24 cellular contexts compared by ENCODE assay signal in genomic region chr2:203715744-203716143, GRCh38. TPM values are rescaled to one million over a fixed set of nuclear protein-coding genes. Genes with fewer than 3 reads are reported as not detected.
DNase-seq lines count a peak whose midpoint lies in the region; ATAC-seq and TF ChIP-seq lines count a peak whose summit lies in the region.
"Had no signal": no experiment of that assay in that cellular context is flagged by ENCODE, and none has a peak within 500 bp of the region (broad histone marks: within the 10 kb centered on the region; RNA-seq: fewer than 3 reads in every experiment).

No MANE protein-coding gene starts in this region.

- no peak for DNase-seq in activated naive CD4-positive, alpha-beta T cell treated with Interleukin-2 at 50 U/mL for 16 hours
- DNase-seq in T-cell (no peak), NCI-H1105 treated with DMSO at 0.1 percent for 48 hours (lab: John Stamatoyannopoulos, UW) (no peak), NCI-H1092 (lab: John Stamatoyannopoulos, UW) (no peak), dorsolateral prefrontal cortex (no peak)
- no peak for DNase-seq in activated naive CD8-positive, alpha-beta T cell treated with anti-CD3 and anti-CD28 coated beads, Interleukin-2, amount 50 U/mL, for 24 hours
- DNase-seq: activated CD8-positive, alpha-beta memory T cell treated with anti-CD3 and anti-CD28 coated beads, Interleukin-2, amount 50 U/mL, for 48 hours; GM23248; immature natural killer cell; left ventricle myocardium inferior; midbrain; NCI-H187 treated with DMSO at 0.1 percent for 48 hours; NCI-H446; nephron progenitor cell; stimulated activated CD4-positive, alpha-beta T cell treated with anti-CD3 and anti-CD28 coated beads, Interleukin-1b, Interleukin-23, amount 100 ng/mL, for 48 hours; stimulated activated naive B cell treated with anti-CD40 and anti-IgM and Interleukin-4, amounts not matched to agents 10 μg/mL and 1 μg/mL and 100 μg/mL, for 72 hours; T-helper 9 cell had no signal

- ATAC-seq in T-cell (replicated peaks in 1 of 4) = no peak
- ATAC-seq in activated naive CD8-positive, alpha-beta T cell treated with anti-CD3 and anti-CD28 coated beads, Interleukin-2, amount 50 U/mL, for 24 hours = no peak
- ATAC-seq: stimulated activated naive B cell treated with anti-CD40 and anti-IgM and Interleukin-4, amounts not matched to agents 10 μg/mL and 1 μg/mL and 100 μg/mL, for 72 hours had no signal

- no peaks in the 10 kb centered on the region for H3K27me3 ChIP-seq in thymus (ENCODE audit: control insufficient read depth, insufficient read depth)
- H3K27me3 ChIP-seq in dorsolateral prefrontal cortex = peaks cover 0 to 6% (median 0%) of the 10 kb centered on the region in 45 donors
- H3K27me3 ChIP-seq: cardiac muscle cell, tibial nerve had no signal

- TF ChIP-seq CTCF in dorsolateral prefrontal cortex (IDR thresholded peaks at IDR 0.05 in 54 of 56, conservative IDR thresholded peaks at IDR 0.05 in 2 of 56; ENCODE audit: low read depth in 1 of 56, partially characterized antibody in 56 of 56) = no peak

- H3K4me1 ChIP-seq in thymus (ENCODE audit: control insufficient read depth, insufficient read depth, low read length) = peaks cover 31% of the 10 kb centered on the region
- H3K4me1 ChIP-seq: prostate gland had no signal

- WGBS in thymus = 97% methylated on average over 2 of the region's 2 CpGs

- peak overlapping the region; percentile 98 for H3K27ac Mint-ChIP-seq in activated naive CD4-positive, alpha-beta T cell treated with anti-CD3 and anti-CD28 coated beads, Interleukin-2, amount 50 U/mL, for 24 hours
- H3K27ac Mint-ChIP-seq in T-cell = peak overlapping the region; percentile 98 to 99
- H3K27ac Mint-ChIP-seq in activated naive CD8-positive, alpha-beta T cell treated with anti-CD3 and anti-CD28 coated beads, Interleukin-2, amount 50 U/mL, for 24 hours = peak overlapping the region; percentile 89
- H3K27ac Mint-ChIP-seq: nephron progenitor cell; stimulated activated naive B cell treated with anti-CD40 and anti-IgM and Interleukin-4, amounts not matched to agents 10 μg/mL and 1 μg/mL and 100 μg/mL, for 72 hours had no signal

- peaks cover 10% of the 10 kb centered on the region for H3K9me3 Mint-ChIP-seq in activated naive CD4-positive, alpha-beta T cell treated with anti-CD3 and anti-CD28 coated beads, Interleukin-2, amount 50 U/mL, for 24 hours
- H3K9me3 Mint-ChIP-seq in T-cell = peaks cover 2 to 4% (median 3%) of the 10 kb centered on the region in 3 donors
- H3K9me3 Mint-ChIP-seq in activated naive CD8-positive, alpha-beta T cell treated with anti-CD3 and anti-CD28 coated beads, Interleukin-2, amount 50 U/mL, for 24 hours = peaks cover 11% of the 10 kb centered on the region
- H3K9me3 Mint-ChIP-seq: immature natural killer cell, nephron progenitor cell had no signal

- H3K4me1 Mint-ChIP-seq in activated naive CD4-positive, alpha-beta T cell treated with anti-CD3 and anti-CD28 coated beads, Interleukin-2, amount 50 U/mL, for 24 hours = peaks cover 100% of the 10 kb centered on the region
- peaks cover 95 to 99% (median 98%) of the 10 kb centered on the region in 3 donors for H3K4me1 Mint-ChIP-seq in T-cell
- H3K4me1 Mint-ChIP-seq in activated naive CD8-positive, alpha-beta T cell treated with anti-CD3 and anti-CD28 coated beads, Interleukin-2, amount 50 U/mL, for 24 hours = peaks cover 99% of the 10 kb centered on the region

- H3K36me3 Mint-ChIP-seq in activated naive CD4-positive, alpha-beta T cell treated with anti-CD3 and anti-CD28 coated beads, Interleukin-2, amount 50 U/mL, for 24 hours = peaks cover 39% of the 10 kb centered on the region
- peaks cover 59% of the 10 kb centered on the region for H3K36me3 Mint-ChIP-seq in T-cell
- peaks cover 67% of the 10 kb centered on the region for H3K36me3 Mint-ChIP-seq in activated naive CD8-positive, alpha-beta T cell treated with anti-CD3 and anti-CD28 coated beads, Interleukin-2, amount 50 U/mL, for 24 hours (ENCODE audit: low read depth)
- H3K36me3 Mint-ChIP-seq: immature natural killer cell; stimulated activated naive B cell treated with anti-CD40 and anti-IgM and Interleukin-4, amounts not matched to agents 10 μg/mL and 1 μg/mL and 100 μg/mL, for 72 hours had no signal

- H3K4me3 Mint-ChIP-seq in activated naive CD4-positive, alpha-beta T cell treated with anti-CD3 and anti-CD28 coated beads, Interleukin-2, amount 50 U/mL, for 24 hours = peak overlapping the region; percentile 64
- H3K4me3 Mint-ChIP-seq in T-cell = peak overlapping the region; percentile 53 to 83 (median 62)
- H3K4me3 Mint-ChIP-seq in activated naive CD8-positive, alpha-beta T cell treated with anti-CD3 and anti-CD28 coated beads, Interleukin-2, amount 50 U/mL, for 24 hours = peak overlapping the region; percentile 41
- H3K4me3 Mint-ChIP-seq: immature natural killer cell; nephron progenitor cell; stimulated activated naive B cell treated with anti-CD40 and anti-IgM and Interleukin-4, amounts not matched to agents 10 μg/mL and 1 μg/mL and 100 μg/mL, for 72 hours had no signal

- CTCF ChIA-PET in T-cell (lab: Charles Lee) = no interaction called here

- POLR2A ChIA-PET in T-cell (lab: Charles Lee) = interaction anchor here (0.5 to 7.7 kb wide), 4 partner anchors 7 to 152 kb away, joined by 3 to 134 read pairs (median 6); partner anchors contain the start of gene CD28 (in 1 of the 2)

- H3K4me3 ChIP-seq in thymus (ENCODE audit: low read length) (no peak overlapping the region), dorsolateral prefrontal cortex (no peak overlapping the region)
- H3K4me3 ChIP-seq: cardiac muscle cell, GM23248, left ventricle myocardium inferior, prostate gland, tibial nerve had no signal

- H3K27ac ChIP-seq in thymus (ENCODE audit: low read depth) (peak overlapping the region; percentile 11), dorsolateral prefrontal cortex (no peak overlapping the region)
- H3K27ac ChIP-seq: cardiac muscle cell, epithelial cell of prostate, GM23248, left ventricle myocardium inferior, prostate gland, tibial nerve had no signal

- peaks cover 5% of the 10 kb centered on the region for H3K36me3 ChIP-seq in thymus (ENCODE audit: control insufficient read depth, insufficient read depth)
- H3K36me3 ChIP-seq: cardiac muscle cell, left ventricle myocardium inferior, prostate gland, tibial nerve had no signal

- no peaks in the 10 kb centered on the region for H3K27me3 Mint-ChIP-seq in activated naive CD4-positive, alpha-beta T cell treated with anti-CD3 and anti-CD28 coated beads, Interleukin-2, amount 50 U/mL, for 24 hours
- H3K27me3 Mint-ChIP-seq in T-cell = no peaks in the 10 kb centered on the region
- peaks cover 2% of the 10 kb centered on the region for H3K27me3 Mint-ChIP-seq in activated naive CD8-positive, alpha-beta T cell treated with anti-CD3 and anti-CD28 coated beads, Interleukin-2, amount 50 U/mL, for 24 hours

- no peaks in the 10 kb centered on the region for H3K9me3 ChIP-seq in thymus (ENCODE audit: control insufficient read depth)
- H3K9me3 ChIP-seq: left ventricle myocardium inferior, prostate gland, tibial nerve had no signal

- intact Hi-C loops in dorsolateral prefrontal cortex (cut with DNase I) = no loop called here

RNA-seq across cellular contexts. Expression of gene CD28, which starts 9.3 kb away (rescaled TPM):
- 100 to 1,000 TPM; 112 to 154 (median 151) TPM for total RNA-seq in T-cell
- 27.2 TPM for polyA plus RNA-seq in thymus
- 1 to 10 TPM in 3 of 120 experiments, under 1 TPM in 40, not detected in 77; 0.10 to 1.9 (median 0.29) TPM for total RNA-seq in dorsolateral prefrontal cortex
- total RNA-seq: cardiac muscle cell, SK-MEL-5 had no signal
- polyA plus RNA-seq: cardiac muscle cell had no signal

Comparison
In these comparisons a context has a peak if more than half of its experiments do, and no peak if none do; other contexts are left out.
1. RNA of gene CD28, which starts 9.3 kb away (total RNA-seq): 112 to 154 TPM in T-cell; 0.10 to 1.9 TPM in dorsolateral prefrontal cortex; every median in the first group is over 10 times any median in the second.
2. Peak in every context shown above with its lines, with median percentiles within 50 percentile points of each other: H3K27ac Mint-ChIP-seq and H3K4me3 Mint-ChIP-seq.